In the genomic region with DNA sequence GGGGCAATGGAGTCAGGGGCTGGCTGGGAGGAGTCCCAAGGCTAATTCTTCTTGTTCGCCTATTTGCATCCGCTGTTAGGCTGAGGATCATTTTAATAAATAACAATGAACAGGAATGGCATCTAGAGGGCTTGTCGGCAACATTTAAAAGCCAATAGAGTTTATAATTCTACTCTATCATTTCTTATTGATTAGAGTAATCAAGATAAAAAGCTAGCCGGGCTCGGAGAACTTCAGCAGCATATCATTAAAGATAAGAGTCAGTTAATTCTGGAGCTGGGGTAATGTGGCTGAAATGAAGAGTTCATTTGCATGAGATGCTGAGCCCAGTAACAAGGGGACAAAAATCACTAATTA, we compare ENCODE assay signal across 17 cellular contexts. TPM values are rescaled to one million over a fixed set of nuclear protein-coding genes. Genes with fewer than 3 reads are reported as not detected.
A peak's percentile ranks its signal among the peaks of the same experiment; 100 is the strongest.
DNase-seq lines count a peak whose midpoint lies in the region; ATAC-seq and FAIRE-seq lines count a peak whose summit lies in the region.
"Had no signal": no experiment of that assay in that cellular context is flagged by ENCODE, and none has a peak within 500 bp of the region (broad histone marks: within the 10 kb centered on the region; RNA-seq: fewer than 3 reads in every experiment).

No MANE protein-coding gene starts in this region.

- peaks cover 61% of the 10 kb centered on the region for H3K4me1 Mint-ChIP-seq in stimulated activated naive CD8-positive, alpha-beta T cell treated with anti-CD3 and anti-CD28 coated beads, Interleukin-15, Interleukin-2, amounts not matched to agents 100 ng/mL and 50 ng/mL, for 24 hours (ENCODE audit: low read depth)
- peaks cover 44% of the 10 kb centered on the region for H3K4me1 Mint-ChIP-seq in activated naive CD8-positive, alpha-beta T cell treated with anti-CD3 and anti-CD28 coated beads for 36 hours
- H3K4me1 Mint-ChIP-seq in naive thymus-derived CD4-positive, alpha-beta T cell = peaks cover 34 to 54% (median 44%) of the 10 kb centered on the region in 7 donors

- CTCF ChIA-PET in naive thymus-derived CD4-positive, alpha-beta T cell (lab: Charles Lee) = no interaction called here

- no peak overlapping the region for H3K27ac Mint-ChIP-seq in stimulated activated naive CD8-positive, alpha-beta T cell treated with anti-CD3 and anti-CD28 coated beads, Interleukin-15, Interleukin-2, amounts not matched to agents 100 ng/mL and 50 ng/mL, for 24 hours
- H3K27ac Mint-ChIP-seq in activated naive CD8-positive, alpha-beta T cell treated with anti-CD3 and anti-CD28 coated beads for 36 hours = no peak overlapping the region
- H3K27ac Mint-ChIP-seq in naive thymus-derived CD4-positive, alpha-beta T cell = peak overlapping the region in 1 of 9 donors; percentile 15

- H3K27ac ChIP-seq in naive thymus-derived CD4-positive, alpha-beta T cell (ENCODE audit: low read depth, low read length) = no peak overlapping the region
- H3K27ac ChIP-seq: gastrocnemius medialis, suprapubic skin had no signal

- POLR2A ChIA-PET in naive thymus-derived CD4-positive, alpha-beta T cell (lab: Charles Lee) = no interaction called here

- intact Hi-C loops in naive thymus-derived CD4-positive, alpha-beta T cell (cut with micrococcal nuclease) = loop anchor here in 1 of 2 donors (2.0 to 10.0 kb wide), 2 partner anchors 42 to 238 kb away; no protein-coding TSS in a partner anchor

- H3K9me3 Mint-ChIP-seq in stimulated activated naive CD8-positive, alpha-beta T cell treated with anti-CD3 and anti-CD28 coated beads, Interleukin-15, Interleukin-2, amounts not matched to agents 100 ng/mL and 50 ng/mL, for 24 hours = no peaks in the 10 kb centered on the region
- no peaks in the 10 kb centered on the region for H3K9me3 Mint-ChIP-seq in activated naive CD8-positive, alpha-beta T cell treated with anti-CD3 and anti-CD28 coated beads for 36 hours
- H3K9me3 Mint-ChIP-seq in naive thymus-derived CD4-positive, alpha-beta T cell = peaks cover 0 to 5% (median 0%) of the 10 kb centered on the region in 11 donors

- DNase-seq in stimulated activated naive CD8-positive, alpha-beta T cell treated with anti-CD3 and anti-CD28 coated beads, Interleukin-15, Interleukin-2, amounts not matched to agents 100 U/mL and 50 U/mL, for 24 hours = no peak
- no peak for DNase-seq in activated naive CD8-positive, alpha-beta T cell treated with anti-CD3 and anti-CD28 coated beads for 36 hours
- DNase-seq in naive thymus-derived CD4-positive, alpha-beta T cell = no peak
- DNase-seq in frontal cortex (ENCODE audit: low spot score in 2 of 2) (no peak), ureter (ENCODE audit: low spot score) (no peak)
- DNase-seq: activated CD4-positive, alpha-beta T cell treated with anti-CD3 and anti-CD28 coated beads for 4 hours; gastrocnemius medialis; NCI-H510A; SHP77 treated with DMSO at 0.1 percent for 48 hours had no signal

- H3K36me3 Mint-ChIP-seq in stimulated activated naive CD8-positive, alpha-beta T cell treated with anti-CD3 and anti-CD28 coated beads, Interleukin-15, Interleukin-2, amounts not matched to agents 100 ng/mL and 50 ng/mL, for 24 hours (ENCODE audit: low read depth) = no peaks in the 10 kb centered on the region
- no peaks in the 10 kb centered on the region for H3K36me3 Mint-ChIP-seq in activated naive CD8-positive, alpha-beta T cell treated with anti-CD3 and anti-CD28 coated beads for 36 hours
- H3K36me3 Mint-ChIP-seq in naive thymus-derived CD4-positive, alpha-beta T cell = peaks cover 0 to 5% (median under 1%) of the 10 kb centered on the region in 5 donors

- H3K27me3 ChIP-seq in naive thymus-derived CD4-positive, alpha-beta T cell (ENCODE audit: control insufficient read depth in 2 of 2, insufficient read depth in 2 of 2, low read length in 2 of 2) = peaks cover 8 to 30% of the 10 kb centered on the region in 2 donors
- H3K27me3 ChIP-seq: MG63 had no signal

- no peak for ATAC-seq in stimulated activated naive CD8-positive, alpha-beta T cell treated with anti-CD3 and anti-CD28 coated beads, Interleukin-15, Interleukin-2, amounts not matched to agents 100 U/mL and 50 U/mL, for 24 hours
- no peak for ATAC-seq in naive thymus-derived CD4-positive, alpha-beta T cell
- no peak for ATAC-seq in GM21576 (IDR thresholded peaks at IDR 0.05; ENCODE audit: unreplicated experiment)
- no peak for ATAC-seq in HG03280 (IDR thresholded peaks at IDR 0.05; ENCODE audit: unreplicated experiment)
- ATAC-seq: gastrocnemius medialis had no signal

- H3K27me3 Mint-ChIP-seq in stimulated activated naive CD8-positive, alpha-beta T cell treated with anti-CD3 and anti-CD28 coated beads, Interleukin-15, Interleukin-2, amounts not matched to agents 100 ng/mL and 50 ng/mL, for 24 hours = peaks cover 88% of the 10 kb centered on the region
- peaks cover 93% of the 10 kb centered on the region for H3K27me3 Mint-ChIP-seq in activated naive CD8-positive, alpha-beta T cell treated with anti-CD3 and anti-CD28 coated beads for 36 hours
- peaks cover 76 to 93% (median 86%) of the 10 kb centered on the region in 5 donors for H3K27me3 Mint-ChIP-seq in naive thymus-derived CD4-positive, alpha-beta T cell

- no peaks in the 10 kb centered on the region for H3K36me3 ChIP-seq in naive thymus-derived CD4-positive, alpha-beta T cell (ENCODE audit: control insufficient read depth in 2 of 3, insufficient read depth in 3 of 3, low read length in 3 of 3)
- H3K36me3 ChIP-seq: gastrocnemius medialis, MG63, suprapubic skin had no signal

- no peak for FAIRE-seq in frontal cortex (lab: Jason Lieb, UNC)

- peaks cover 17 to 40% of the 10 kb centered on the region in 2 donors for H3K4me1 ChIP-seq in naive thymus-derived CD4-positive, alpha-beta T cell (ENCODE audit: control insufficient read depth in 2 of 2, insufficient read depth in 2 of 2, low read length in 2 of 2)

- no peak overlapping the region for H3K4me3 ChIP-seq in naive thymus-derived CD4-positive, alpha-beta T cell (ENCODE audit: low read length)
- H3K4me3 ChIP-seq: MG63 had no signal

- peak overlapping the region; percentile 54 for H3K4me3 Mint-ChIP-seq in stimulated activated naive CD8-positive, alpha-beta T cell treated with anti-CD3 and anti-CD28 coated beads, Interleukin-15, Interleukin-2, amounts not matched to agents 100 ng/mL and 50 ng/mL, for 24 hours
- H3K4me3 Mint-ChIP-seq in activated naive CD8-positive, alpha-beta T cell treated with anti-CD3 and anti-CD28 coated beads for 36 hours = peak overlapping the region; percentile 38
- H3K4me3 Mint-ChIP-seq in naive thymus-derived CD4-positive, alpha-beta T cell = peak overlapping the region in 9 of 10 donors; percentile 65 to 99 (median 86)

- no peaks in the 10 kb centered on the region for H3K9me3 ChIP-seq in naive thymus-derived CD4-positive, alpha-beta T cell (ENCODE audit: control insufficient read depth in 2 of 3, low read length in 3 of 3)
- H3K9me3 ChIP-seq: gastrocnemius medialis, MG63, suprapubic skin had no signal

RNA-seq across cellular contexts. Expression of gene OSTM1, which starts 41.9 kb away (rescaled TPM):
- 10 to 100 TPM; 10.4 to 11.4 TPM for total RNA-seq in activated naive CD8-positive, alpha-beta T cell treated with anti-CD3 and anti-CD28 coated beads for 36 hours
- 10 to 100 TPM; 25.0 to 48.9 (median 36.7) TPM for total RNA-seq in naive thymus-derived CD4-positive, alpha-beta T cell
- polyA plus RNA-seq in naive thymus-derived CD4-positive, alpha-beta T cell = 10 to 100 TPM; 26.0 to 30.9 TPM
- 50.1 TPM for total RNA-seq in frontal cortex
- total RNA-seq in ureter = 40.3 TPM

RNA-seq across cellular contexts. Expression of gene NR2E1, which starts 49.4 kb away (rescaled TPM):
- not detected for total RNA-seq in activated naive CD8-positive, alpha-beta T cell treated with anti-CD3 and anti-CD28 coated beads for 36 hours
- not detected for total RNA-seq in naive thymus-derived CD4-positive, alpha-beta T cell
- polyA plus RNA-seq in naive thymus-derived CD4-positive, alpha-beta T cell = not detected
- total RNA-seq in frontal cortex (6.1 TPM), ureter (0.18 TPM)
- total RNA-seq: chondrocyte, endothelial cell of umbilical vein, gastrocnemius medialis, lower leg skin had no signal
- polyA plus RNA-seq: endothelial cell of umbilical vein had no signal
